11 cellular contexts compared by ENCODE assay signal in genomic region chr17:64218066-64218465, GRCh38. TPM values are rescaled to one million over a fixed set of nuclear protein-coding genes. Genes with fewer than 3 reads are reported as not detected.
A peak's percentile ranks its signal among the peaks of the same experiment; 100 is the strongest.
DNase-seq lines count a peak whose midpoint lies in the region; ATAC-seq, FAIRE-seq and TF ChIP-seq lines count a peak whose summit lies in the region.
"Had no signal": no experiment of that assay in that cellular context is flagged by ENCODE, and none has a peak within 500 bp of the region (broad histone marks: within the 10 kb centered on the region; RNA-seq: fewer than 3 reads in every experiment).

No MANE protein-coding gene starts in this region.

- no peak overlapping the region for H3K27ac ChIP-seq in prostate gland
- H3K27ac ChIP-seq in kidney (ENCODE audit: low read depth in 2 of 2, low read length in 2 of 2), result no peak overlapping the region
- H3K27ac ChIP-seq: PC-9 had no signal

- TF ChIP-seq POLR2A in prostate gland (IDR thresholded peaks at IDR 0.05), result no peak

- H3K4me1 Mint-ChIP-seq in activated T-cell treated with anti-CD3 and anti-CD28 coated beads, Interleukin-2, amount 50 U/mL, for 72 hours (ENCODE audit: low read depth), result peaks cover 30% of the 10 kb centered on the region

- H3K9me3 Mint-ChIP-seq in activated T-cell treated with anti-CD3 and anti-CD28 coated beads, Interleukin-2, amount 50 U/mL, for 72 hours, result no peaks in the 10 kb centered on the region

- no peak overlapping the region for H3K27ac Mint-ChIP-seq in activated T-cell treated with anti-CD3 and anti-CD28 coated beads, Interleukin-2, amount 50 U/mL, for 72 hours

- intact Hi-C loops in prostate gland (cut with DNase I), result no loop called here
- intact Hi-C loops in kidney (cut with DNase I), result no loop called here

- DNase-seq in activated T-cell treated with anti-CD3 and anti-CD28 coated beads, Interleukin-2, amount 50 U/mL, for 72 hours, result peak; percentile 34 to 58
- DNase-seq in stimulated activated CD4-positive, alpha-beta T cell treated with anti-CD3 and anti-CD28 coated beads, Interleukin-1b, Interleukin-23, amount 100 ng/mL, for 48 hours, result peak; percentile 62
- DNase-seq in NCI-H2227 treated with DMSO at 0.1 percent for 48 hours (lab: John Stamatoyannopoulos, UW) (no peak), prostate gland (ENCODE audit: low spot score) (no peak), NCI-H82 (lab: John Stamatoyannopoulos, UW) (no peak), kidney (no peak)
- DNase-seq: PC-9 had no signal

- 69% methylated on average over 3 of the region's 3 CpGs for WGBS in prostate gland

- H3K9me3 ChIP-seq in prostate gland, result no peaks in the 10 kb centered on the region
- H3K9me3 ChIP-seq in kidney (ENCODE audit: control insufficient read depth in 1 of 2, low read length in 2 of 2), result no peaks in the 10 kb centered on the region

- peaks cover 11% of the 10 kb centered on the region for H3K4me1 ChIP-seq in prostate gland (replicated peaks)
- peaks cover 27 to 32% of the 10 kb centered on the region in 2 donors for H3K4me1 ChIP-seq in kidney (ENCODE audit: control insufficient read depth in 1 of 2, insufficient read depth in 1 of 2, low read depth in 1 of 2, low read length in 2 of 2)

- H3K27me3 ChIP-seq in prostate gland (replicated peaks; ENCODE audit: insufficient read depth), result no peaks in the 10 kb centered on the region

- no peaks in the 10 kb centered on the region for H3K27me3 Mint-ChIP-seq in activated T-cell treated with anti-CD3 and anti-CD28 coated beads, Interleukin-2, amount 50 U/mL, for 72 hours (ENCODE audit: low read depth)

- no peak for TF ChIP-seq CTCF in prostate gland (IDR thresholded peaks at IDR 0.05)
- TF ChIP-seq CTCF in kidney (IDR thresholded peaks at IDR 0.05; ENCODE audit: borderline replicate concordance, extremely low read depth, insufficient read depth), result no peak

- no peak overlapping the region for H3K9ac ChIP-seq in kidney (ENCODE audit: low read length in 2 of 2)

- no peaks in the 10 kb centered on the region for H3K36me3 ChIP-seq in prostate gland
- H3K36me3 ChIP-seq in kidney (ENCODE audit: control insufficient read depth in 1 of 2, insufficient read depth in 2 of 2, low read length in 2 of 2), result peaks cover 0 to 3% of the 10 kb centered on the region in 2 donors

- FAIRE-seq in kidney (lab: Jason Lieb, UNC), result no peak
- FAIRE-seq: frontal cortex, GM12892 had no signal

- peaks cover 1 to 6% of the 10 kb centered on the region in 2 donors for H3K36me3 Mint-ChIP-seq in activated T-cell treated with anti-CD3 and anti-CD28 coated beads, Interleukin-2, amount 50 U/mL, for 72 hours (ENCODE audit: insufficient read depth in 2 of 2)

- ATAC-seq in GM19035 (IDR thresholded peaks at IDR 0.05; ENCODE audit: unreplicated experiment) (peak; percentile 74), HG02870 (IDR thresholded peaks at IDR 0.05; ENCODE audit: unreplicated experiment) (peak; percentile 50)
- peak; percentile 99 for ATAC-seq in activated T-cell treated with anti-CD3 and anti-CD28 coated beads, Interleukin-2, amount 50 U/mL, for 72 hours (replicated peaks in 1 of 2)

- peak overlapping the region in 1 of 2 donors; percentile 42 for H3K4me3 Mint-ChIP-seq in activated T-cell treated with anti-CD3 and anti-CD28 coated beads, Interleukin-2, amount 50 U/mL, for 72 hours

- no peak overlapping the region for H3K4me3 ChIP-seq in prostate gland
- H3K4me3 ChIP-seq in kidney (ENCODE audit: low read length in 2 of 2), result no peak overlapping the region
- H3K4me3 ChIP-seq: PC-9 had no signal

RNA-seq across cellular contexts. Expression of gene TEX2, which starts 45.0 kb away (rescaled TPM):
- total RNA-seq in activated T-cell treated with anti-CD3 and anti-CD28 coated beads, Interleukin-2, amount 50 U/mL, for 72 hours, result 10 to 100 TPM; 10.5 to 15.7 TPM
- 10 to 100 TPM; 31.3 to 43.8 TPM for total RNA-seq in prostate gland
- total RNA-seq in kidney, result 39.1 TPM
- polyA plus RNA-seq in kidney (ENCODE audit: insufficient read depth, low read depth, low replicate concordance), result 14.0 TPM

Comparison
In these comparisons a context has a peak if more than half of its experiments do, and no peak if none do; other contexts are left out.
1. DNase-seq: peak in activated T-cell treated with anti-CD3 and anti-CD28 coated beads, Interleukin-2, amount 50 U/mL, for 72 hours (2 of 2) and stimulated activated CD4-positive, alpha-beta T cell treated with anti-CD3 and anti-CD28 coated beads, Interleukin-1b, Interleukin-23, amount 100 ng/mL, for 48 hours (single experiment); none in NCI-H2227 treated with DMSO at 0.1 percent for 48 hours (single experiment), prostate gland (single experiment), NCI-H82 (single experiment) and kidney (single experiment).
2. Peak in every context shown above with its lines, with median percentiles within 50 percentile points of each other: ATAC-seq.